Comparison of ENCODE assay signal across 21 cellular contexts in the genomic region with DNA sequence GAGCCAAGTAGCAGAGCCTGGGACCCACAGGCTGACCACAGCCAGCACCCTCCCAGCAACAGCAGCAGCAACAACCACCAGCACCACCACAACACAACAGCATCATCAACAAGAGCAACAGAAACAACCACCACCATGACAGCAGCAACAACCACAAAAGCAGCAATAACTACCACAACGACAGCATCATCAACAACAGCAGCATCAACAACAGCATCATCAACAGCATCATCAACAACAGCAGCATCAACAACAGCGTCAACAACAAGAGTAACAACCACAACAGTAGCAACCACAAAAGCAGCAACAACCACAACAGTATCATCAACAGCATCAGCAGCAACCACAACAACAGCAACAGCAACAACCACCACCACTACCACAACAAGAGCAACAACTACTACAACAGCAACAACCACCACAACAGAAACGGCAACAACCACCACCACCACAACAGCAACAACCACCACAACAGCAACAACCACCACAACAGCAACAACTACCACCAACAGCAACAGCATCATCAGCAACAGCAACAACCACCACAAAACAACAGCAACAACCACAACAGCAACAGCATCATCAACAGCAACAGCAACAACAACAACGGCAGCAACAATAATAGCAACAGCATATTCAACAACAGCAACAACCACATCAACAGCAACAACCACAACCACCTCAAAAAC. TPM values are rescaled to one million over a fixed set of nuclear protein-coding genes. Genes with fewer than 3 reads are reported as not detected.
"Had no signal": no experiment of that assay in that cellular context is flagged by ENCODE, and none has a peak within 500 bp of the region (broad histone marks: within the 10 kb centered on the region; RNA-seq: fewer than 3 reads in every experiment).

No MANE protein-coding gene starts in this region.

- H3K36me3 Mint-ChIP-seq: brain had no signal

- H3K4me3 Mint-ChIP-seq: activated naive CD4-positive, alpha-beta T cell treated with anti-CD3 and anti-CD28 coated beads for 36 hours; neural crest cell; stimulated activated naive CD8-positive, alpha-beta T cell treated with anti-CD3 and anti-CD28 coated beads, Interleukin-15, Interleukin-2, amounts not matched to agents 100 ng/mL and 50 ng/mL, for 24 hours; T-helper 1 cell treated with Interleukin-12 subunit alpha and Interleukin-12 subunit beta and Interleukin-4 antibody, amounts not matched to agents 30 μg/mL and 1 μg/mL, for 36 hours had no signal

- H3K4me1 ChIP-seq: left lung, psoas muscle, tibial nerve had no signal

- H3K4me3 ChIP-seq: coronary artery, left lung, ovary, psoas muscle, skin epidermis, tibial nerve had no signal

- H3K36me3 ChIP-seq: left lung, ovary, tibial nerve had no signal

- H3K27me3 ChIP-seq: ovary had no signal

- H3K27ac Mint-ChIP-seq: activated naive CD4-positive, alpha-beta T cell treated with anti-CD3 and anti-CD28 coated beads for 36 hours; stimulated activated naive CD8-positive, alpha-beta T cell treated with anti-CD3 and anti-CD28 coated beads, Interleukin-15, Interleukin-2, amounts not matched to agents 100 ng/mL and 50 ng/mL, for 24 hours; T-helper 1 cell treated with Interleukin-12 subunit alpha and Interleukin-12 subunit beta and Interleukin-4 antibody, amounts not matched to agents 30 μg/mL and 1 μg/mL, for 36 hours had no signal

- H3K9me3 Mint-ChIP-seq: neural crest cell; stimulated activated naive CD8-positive, alpha-beta T cell treated with anti-CD3 and anti-CD28 coated beads, Interleukin-15, Interleukin-2, amounts not matched to agents 100 ng/mL and 50 ng/mL, for 24 hours had no signal

- H3K9me3 ChIP-seq: left lung, ovary, psoas muscle had no signal

- DNase-seq: activated CD4-positive, alpha-beta T cell treated with anti-CD3 and anti-CD28 coated beads, Interleukin-2, amount 50 U/mL, for 4 hours; hypothalamus; psoas muscle; right cardiac atrium had no signal

- H3K4me1 Mint-ChIP-seq: brain had no signal

- FAIRE-seq: endometrium, frontal cortex, keratinocyte had no signal

- ATAC-seq: left lung, psoas muscle, right cardiac atrium had no signal

- H3K27ac ChIP-seq: coronary artery, left lung, ovary, psoas muscle, skin epidermis, tibial nerve had no signal

RNA-seq across cellular contexts. Expression of gene FGF3, which starts 22.1 kb away (rescaled TPM):
- total RNA-seq: activated CD8-positive, alpha-beta memory T cell treated with anti-CD3 and anti-CD28 coated beads for 36 hours; activated naive CD4-positive, alpha-beta T cell treated with anti-CD3 and anti-CD28 coated beads for 36 hours; frontal cortex; left lung; mammary epithelial cell; mononuclear cell; neural crest cell; ovary; psoas muscle; right cardiac atrium; tibial nerve had no signal
- polyA plus RNA-seq: esophagus, keratinocyte, mammary epithelial cell, ovary, psoas muscle, right cardiac atrium had no signal
